19 cellular contexts compared by ENCODE assay signal in genomic region chr9:91746904-91747303, GRCh38.
DNase-seq lines count a peak whose midpoint lies in the region; ATAC-seq and TF ChIP-seq lines count a peak whose summit lies in the region.
"Had no signal": no experiment of that assay in that cellular context is flagged by ENCODE, and none has a peak within 500 bp of the region (broad histone marks: within the 10 kb centered on the region; RNA-seq: fewer than 3 reads in every experiment).

No MANE protein-coding gene starts in this region.

- H3K4ac ChIP-seq in IMR-90 (ENCODE audit: low read depth, low read length): no peak overlapping the region

- no peak overlapping the region for H4K5ac ChIP-seq in IMR-90 (ENCODE audit: low read depth, low read length)

- H4K20me1 ChIP-seq in IMR-90 (ENCODE audit: insufficient read depth, low read length): no peaks in the 10 kb centered on the region
- no peaks in the 10 kb centered on the region for H4K20me1 ChIP-seq in smooth muscle cell (ENCODE audit: low read depth)

- H2BK20ac ChIP-seq in IMR-90 (ENCODE audit: low read depth, low read length): no peak overlapping the region

- CTCF ChIA-PET in IMR-90 (lab: Yijun Ruan, JAX): interaction anchor here (1.5 kb wide), 1 partner anchor 12 kb away, joined by 3 read pairs; no protein-coding TSS in a partner anchor

- no peak overlapping the region for H4K8ac ChIP-seq in IMR-90 (ENCODE audit: low read depth in 2 of 2, low read length in 2 of 2)

- peak overlapping the region; percentile 51 for H2AFZ ChIP-seq in IMR-90 (replicated peaks; ENCODE audit: low read length, poor library complexity)
- no peak overlapping the region for H2AFZ ChIP-seq in smooth muscle cell (ENCODE audit: low read depth)

- no peak for TF ChIP-seq POLR2A in IMR-90 (IDR thresholded peaks at IDR 0.05; ENCODE audit: low read depth, low read length)

- H3K36me3 ChIP-seq in IMR-90 (ENCODE audit: control insufficient read depth, insufficient read depth, low read length) (peaks cover 8% of the 10 kb centered on the region; the same call in 1 of the 2 replicates), adipocyte (ENCODE audit: control insufficient read depth, insufficient read depth, low read length, severe bottlenecking) (no peaks in the 10 kb centered on the region), smooth muscle cell (ENCODE audit: low read depth) (no peaks in the 10 kb centered on the region)

- no peak overlapping the region for H3K9ac ChIP-seq in IMR-90 (ENCODE audit: low read depth, low read length)
- H3K9ac ChIP-seq in adipocyte (ENCODE audit: low read length): no peak overlapping the region
- no peak overlapping the region for H3K9ac ChIP-seq in smooth muscle cell (ENCODE audit: low read depth)

- H3K4me1 ChIP-seq in IMR-90 (ENCODE audit: control insufficient read depth, insufficient read depth, low read length): peaks cover 3% of the 10 kb centered on the region; the same call in 1 of the 2 replicates
- peaks cover 6% of the 10 kb centered on the region for H3K4me1 ChIP-seq in adipocyte (ENCODE audit: control insufficient read depth, insufficient read depth, low read length)
- H3K4me1 ChIP-seq in foreskin keratinocyte: no peaks in the 10 kb centered on the region
- H3K4me1 ChIP-seq in smooth muscle cell (ENCODE audit: low read depth): peaks cover 4% of the 10 kb centered on the region
- H3K4me1 ChIP-seq: Caco-2 had no signal

- H3K4me3 ChIP-seq in IMR-90 (ENCODE audit: insufficient read depth, low read depth, low read length) (no peak overlapping the region), adipocyte (ENCODE audit: low read length) (no peak overlapping the region), smooth muscle cell (no peak overlapping the region)

- H3K79me2 ChIP-seq in smooth muscle cell (ENCODE audit: low read depth): no peaks in the 10 kb centered on the region

- no CpG with 5 or more reads among the region's 9 CpGs for WGBS in IMR-90 (ENCODE audit: extremely low coverage in 2 of 2, insufficient read length in 1 of 2), 2 experiments
- WGBS in smooth muscle cell (ENCODE audit: low lambda C conversion rate): 44% methylated on average over 9 of the region's 9 CpGs

- ATAC-seq in IMR-90 (ENCODE audit: low read depth) (peak; percentile 75), foreskin keratinocyte (peak; percentile 65), HG03280 (IDR thresholded peaks at IDR 0.05; ENCODE audit: unreplicated experiment) (no peak)
- ATAC-seq in stimulated activated memory B cell treated with anti-CD40 and anti-IgM and Interleukin-4, amounts not matched to agents 10 μg/mL and 1 μg/mL and 100 μg/mL, for 72 hours: no peak

- H3K27ac Mint-ChIP-seq in stimulated activated memory B cell treated with anti-CD40 and anti-IgM and Interleukin-4, amounts not matched to agents 10 μg/mL and 1 μg/mL and 100 μg/mL, for 72 hours: no peak overlapping the region
- H3K27ac Mint-ChIP-seq: activated naive CD4-positive, alpha-beta T cell treated with anti-CD3 and anti-CD28 coated beads for 36 hours; dendritic cell treated with granulocyte-macrophage colony-stimulating factor and Interleukin-4, amounts not matched to agents 40 ng/mL and 50 ng/mL, for 4 days had no signal

- H3K9me3 Mint-ChIP-seq in stimulated activated memory B cell treated with anti-CD40 and anti-IgM and Interleukin-4, amounts not matched to agents 10 μg/mL and 1 μg/mL and 100 μg/mL, for 72 hours: no peaks in the 10 kb centered on the region
- H3K9me3 Mint-ChIP-seq: activated naive CD4-positive, alpha-beta T cell treated with anti-CD3 and anti-CD28 coated beads for 36 hours; dendritic cell treated with granulocyte-macrophage colony-stimulating factor and Interleukin-4, amounts not matched to agents 40 ng/mL and 50 ng/mL, for 4 days had no signal

- H2BK15ac ChIP-seq in IMR-90 (ENCODE audit: low read depth, low read length): no peak overlapping the region

- H2BK120ac ChIP-seq in IMR-90 (ENCODE audit: low read depth, low read length): no peak overlapping the region

- H3K4me2 ChIP-seq in IMR-90 (ENCODE audit: low read depth, low read length): no peak overlapping the region
- peak overlapping the region; percentile 50 for H3K4me2 ChIP-seq in smooth muscle cell

- DNase-seq in IMR-90 (peak; percentile 69), adipocyte (ENCODE audit: low read depth) (peak; percentile 31), foreskin keratinocyte (peak in 1 of 2 donors; percentile 47), smooth muscle cell (lab: John Stamatoyannopoulos, UW; ENCODE audit: unreplicated experiment) (no peak), SW 1271 (lab: John Stamatoyannopoulos, UW) (no peak)
- DNase-seq: activated CD4-positive, alpha-beta T cell treated with anti-CD3 and anti-CD28 coated beads, Interleukin-2, amount 50 U/mL, for 4 hours; activated naive CD4-positive, alpha-beta T cell treated with anti-CD3 and anti-CD28 coated beads for 36 hours; activated T-cell treated with anti-CD3 and anti-CD28 coated beads for 4 hours; Caco-2; glutamatergic neuron; KBM-7; NCI-H1092 treated with DMSO at 0.1 percent for 48 hours; small intestine; stimulated activated CD4-positive, alpha-beta T cell treated with anti-CD3 and anti-CD28 coated beads, Interleukin-4, amount 100 ng/mL, for 24 hours had no signal

- H3K14ac ChIP-seq in IMR-90 (replicated peaks; ENCODE audit: low read depth, low read length): no peak overlapping the region

- POLR2A ChIA-PET in IMR-90 (lab: Charles Lee; ENCODE audit: unreplicated experiment): no interaction called here

- H3K9me3 ChIP-seq in IMR-90 (ENCODE audit: control insufficient read depth, insufficient read depth, low read length) (no peaks in the 10 kb centered on the region), adipocyte (ENCODE audit: control insufficient read depth, low read length) (no peaks in the 10 kb centered on the region), smooth muscle cell (replicated peaks; ENCODE audit: low read depth) (no peaks in the 10 kb centered on the region)
- H3K9me3 ChIP-seq: Caco-2 had no signal

- no peak overlapping the region for H3K23ac ChIP-seq in IMR-90 (ENCODE audit: low read depth, low read length)

- no TSS peak for BruUV-seq in IMR-90 (replicated peaks; lab: Mats Ljungman, UMichigan)

- peaks cover 3% of the 10 kb centered on the region; the same call in 1 of the 2 replicates for H3K9me1 ChIP-seq in IMR-90 (ENCODE audit: insufficient read depth, low read length)

- TF ChIP-seq RAD21 in IMR-90 (IDR thresholded peaks at IDR 0.05; ENCODE audit: low read length): no peak

- dilution Hi-C loops in IMR-90 (cut with HindIII; ENCODE audit: low sequenced_read_pairs, unreplicated experiment): no loop called here

- no peak overlapping the region for H4K91ac ChIP-seq in IMR-90 (ENCODE audit: insufficient read depth, low read depth, low read length)

- intact Hi-C loops in IMR-90 (cut with micrococcal nuclease): no loop called here

- no peak overlapping the region for H3K18ac ChIP-seq in IMR-90 (ENCODE audit: low read depth, low read length)

- no peak overlapping the region for H3K56ac ChIP-seq in IMR-90 (ENCODE audit: extremely low read depth, insufficient read depth, low read length)

- no peaks in the 10 kb centered on the region for H3K27me3 ChIP-seq in IMR-90 (ENCODE audit: control insufficient read depth, insufficient read depth, low read length)
- no peaks in the 10 kb centered on the region for H3K27me3 ChIP-seq in adipocyte (replicated peaks; ENCODE audit: control insufficient read depth, insufficient read depth, low read length)
- no peaks in the 10 kb centered on the region for H3K27me3 ChIP-seq in foreskin keratinocyte
- H3K27me3 ChIP-seq in smooth muscle cell (ENCODE audit: low read depth): no peaks in the 10 kb centered on the region

- H2AK5ac ChIP-seq in IMR-90 (ENCODE audit: low read depth, low read length): no peak overlapping the region

- H3F3A ChIP-seq in smooth muscle cell (ENCODE audit: low read depth): peaks cover 3% of the 10 kb centered on the region

- peaks cover 14% of the 10 kb centered on the region for H3K27me3 Mint-ChIP-seq in stimulated activated memory B cell treated with anti-CD40 and anti-IgM and Interleukin-4, amounts not matched to agents 10 μg/mL and 1 μg/mL and 100 μg/mL, for 72 hours

- no peak overlapping the region for H2BK5ac ChIP-seq in IMR-90 (ENCODE audit: low read depth, low read length, poor library complexity, severe bottlenecking)

- no peak overlapping the region for H2AK9ac ChIP-seq in IMR-90 (replicated peaks; ENCODE audit: low read depth, low read length, poor library complexity)

- no peak overlapping the region for H3K27ac ChIP-seq in IMR-90 (ENCODE audit: insufficient read depth, low read length)
- no peak overlapping the region for H3K27ac ChIP-seq in foreskin keratinocyte
- H3K27ac ChIP-seq in smooth muscle cell (ENCODE audit: low read depth): peak overlapping the region; percentile 47
- H3K27ac ChIP-seq: RWPE1, VCaP had no signal

- H3K4me3 Mint-ChIP-seq in stimulated activated memory B cell treated with anti-CD40 and anti-IgM and Interleukin-4, amounts not matched to agents 10 μg/mL and 1 μg/mL and 100 μg/mL, for 72 hours: no peak overlapping the region
- H3K4me3 Mint-ChIP-seq: activated naive CD4-positive, alpha-beta T cell treated with anti-CD3 and anti-CD28 coated beads for 36 hours; dendritic cell treated with granulocyte-macrophage colony-stimulating factor and Interleukin-4, amounts not matched to agents 40 ng/mL and 50 ng/mL, for 4 days had no signal

- H3K79me1 ChIP-seq in IMR-90 (ENCODE audit: low read depth in 1 of 2, low read length in 2 of 2): no peaks in the 10 kb centered on the region

- in situ Hi-C loops in IMR-90 (cut with MboI; ENCODE audit: low sequenced_read_pairs): no loop called here

- no peaks in the 10 kb centered on the region for H3K36me3 Mint-ChIP-seq in stimulated activated memory B cell treated with anti-CD40 and anti-IgM and Interleukin-4, amounts not matched to agents 10 μg/mL and 1 μg/mL and 100 μg/mL, for 72 hours

- H3K4me1 Mint-ChIP-seq in stimulated activated memory B cell treated with anti-CD40 and anti-IgM and Interleukin-4, amounts not matched to agents 10 μg/mL and 1 μg/mL and 100 μg/mL, for 72 hours: no peaks in the 10 kb centered on the region

- TF ChIP-seq CTCF in IMR-90 (conservative IDR thresholded peaks at IDR 0.05; ENCODE audit: low read depth, low read length) (no peak), foreskin keratinocyte (conservative IDR thresholded peaks at IDR 0.05) (no peak), smooth muscle cell (IDR thresholded peaks at IDR 0.05; ENCODE audit: borderline replicate concordance, insufficient read depth, poor library complexity, severe bottlenecking) (no peak)

TF ChIP-seq in IMR-90, 13 proteins besides CTCF, POLR2A, EP300 and RAD21:
- TF ChIP-seq USF2 (IDR thresholded peaks at IDR 0.05; ENCODE audit: low read depth, low read length): no peak
- no peak for TF ChIP-seq BHLHE40 (IDR thresholded peaks at IDR 0.05; ENCODE audit: low read depth, low read length)
- TF ChIP-seq MAFK (IDR thresholded peaks at IDR 0.05; ENCODE audit: low read depth, low read length): peak; percentile 28; the same call in 1 of the 2 replicates

Comparison
In these comparisons a context has a peak if more than half of its experiments do, and no peak if none do; other contexts are left out.
1. ATAC-seq: peak in IMR-90 (single experiment) and foreskin keratinocyte (single experiment); none in stimulated activated memory B cell treated with anti-CD40 and anti-IgM and Interleukin-4, amounts not matched to agents 10 μg/mL and 1 μg/mL and 100 μg/mL, for 72 hours (single experiment) and HG03280 (single experiment).
2. DNase-seq: peak in IMR-90 (single experiment) and adipocyte (single experiment); none in smooth muscle cell (single experiment) and SW 1271 (0 of 2).